10 cellular contexts compared by ENCODE assay signal in genomic region chr10:124701435-124701834, GRCh38. TPM values are rescaled to one million over a fixed set of nuclear protein-coding genes. Genes with fewer than 3 reads are reported as not detected.
DNase-seq lines count a peak whose midpoint lies in the region; ATAC-seq and TF ChIP-seq lines count a peak whose summit lies in the region.
"Had no signal": no experiment of that assay in that cellular context is flagged by ENCODE, and none has a peak within 500 bp of the region (broad histone marks: within the 10 kb centered on the region; RNA-seq: fewer than 3 reads in every experiment).

No MANE protein-coding gene starts in this region.

- H3K18ac ChIP-seq in trophoblast cell (ENCODE audit: low read length), result no peak overlapping the region

- H3K14ac ChIP-seq in trophoblast cell (ENCODE audit: low read length), result no peak overlapping the region

- WGBS in endodermal cell (ENCODE audit: insufficient coverage in 1 of 2, insufficient read length in 1 of 2), 2 experiments, result 87 to 94% methylated on average over 4 to 6 of the region's 6 CpGs
- WGBS in trophoblast cell (ENCODE audit: extremely low coverage, insufficient coverage, insufficient read length), result no CpG with 5 or more reads among the region's 6 CpGs

- H3K4me1 Mint-ChIP-seq in activated CD4-positive, alpha-beta T cell treated with anti-CD3 and anti-CD28 coated beads for 36 hours, result peaks cover 97% of the 10 kb centered on the region
- peaks cover 2% of the 10 kb centered on the region for H3K4me1 Mint-ChIP-seq in endodermal cell
- peaks cover 20% of the 10 kb centered on the region for H3K4me1 Mint-ChIP-seq in endothelial cell (ENCODE audit: unreplicated experiment)

- H3K4me3 Mint-ChIP-seq in activated CD4-positive, alpha-beta T cell treated with anti-CD3 and anti-CD28 coated beads for 36 hours, result no peak overlapping the region
- H3K4me3 Mint-ChIP-seq in endodermal cell, result no peak overlapping the region
- H3K4me3 Mint-ChIP-seq in endothelial cell (ENCODE audit: unreplicated experiment), result no peak overlapping the region

- TF ChIP-seq CTCF in endodermal cell (conservative IDR thresholded peaks at IDR 0.05) (no peak), mucosa of descending colon (IDR thresholded peaks at IDR 0.05) (no peak), tibial artery (IDR thresholded peaks at IDR 0.05) (no peak), endothelial cell (IDR thresholded peaks at IDR 0.05; ENCODE audit: unreplicated experiment) (no peak)

- no peak overlapping the region for H2BK120ac ChIP-seq in trophoblast cell (ENCODE audit: insufficient read depth, low read length, poor library complexity)

- no peak overlapping the region for H2AFZ ChIP-seq in trophoblast cell (ENCODE audit: insufficient read depth, low read length, poor library complexity)

- no peaks in the 10 kb centered on the region for H3K27me3 Mint-ChIP-seq in activated CD4-positive, alpha-beta T cell treated with anti-CD3 and anti-CD28 coated beads for 36 hours
- H3K27me3 Mint-ChIP-seq in endodermal cell (ENCODE audit: insufficient read depth) (no peaks in the 10 kb centered on the region), endothelial cell (ENCODE audit: unreplicated experiment) (peaks cover 6% of the 10 kb centered on the region)

- H3K27ac Mint-ChIP-seq in activated CD4-positive, alpha-beta T cell treated with anti-CD3 and anti-CD28 coated beads for 36 hours, result peak overlapping the region; percentile 93
- H3K27ac Mint-ChIP-seq in endodermal cell (peak overlapping the region; percentile 7), endothelial cell (ENCODE audit: unreplicated experiment) (no peak overlapping the region)

- no peaks in the 10 kb centered on the region for H3K4me1 ChIP-seq in endodermal cell (ENCODE audit: control insufficient read depth, insufficient read depth, low read length)
- H3K4me1 ChIP-seq in mucosa of descending colon (ENCODE audit: low read depth), result peaks cover 31% of the 10 kb centered on the region
- H3K4me1 ChIP-seq in tibial artery, result peaks cover 3 to 56% (median 49%) of the 10 kb centered on the region in 4 donors
- H3K4me1 ChIP-seq in trophoblast cell (ENCODE audit: control insufficient read depth in 1 of 2, insufficient read depth in 2 of 2, low read length in 2 of 2), result peaks cover 3 to 6% of the 10 kb centered on the region in 2 experiments

- H4K91ac ChIP-seq in trophoblast cell (ENCODE audit: low read depth, low read length), result no peak overlapping the region

- H3K27ac ChIP-seq in endodermal cell (ENCODE audit: low read depth, low read length), result no peak overlapping the region
- H3K27ac ChIP-seq in tibial artery, result peak overlapping the region; percentile 65 to 68
- no peak overlapping the region for H3K27ac ChIP-seq in trophoblast cell (ENCODE audit: low read depth, low read length)

- H3K4ac ChIP-seq in trophoblast cell (ENCODE audit: low read depth, low read length), result no peak overlapping the region

- no peak overlapping the region for H3K23ac ChIP-seq in trophoblast cell (ENCODE audit: low read length)

- intact Hi-C loops in activated CD4-positive, alpha-beta T cell treated with anti-CD3 and anti-CD28 coated beads for 36 hours (cut with DNase I, micrococcal nuclease), result no loop called here
- intact Hi-C loops in mucosa of descending colon (cut with DNase I, micrococcal nuclease) (no loop called here), tibial artery (cut with DNase I; ENCODE audit: low total_unique reads) (no loop called here)

- peaks cover 26% of the 10 kb centered on the region for H3K36me3 Mint-ChIP-seq in activated CD4-positive, alpha-beta T cell treated with anti-CD3 and anti-CD28 coated beads for 36 hours (ENCODE audit: low read depth)
- H3K36me3 Mint-ChIP-seq in endodermal cell (ENCODE audit: low read depth), result peaks cover 9% of the 10 kb centered on the region
- peaks cover 25% of the 10 kb centered on the region for H3K36me3 Mint-ChIP-seq in endothelial cell (ENCODE audit: low read depth, unreplicated experiment)

- no peak overlapping the region for H3K4me3 ChIP-seq in endodermal cell (ENCODE audit: low read length)
- H3K4me3 ChIP-seq in mucosa of descending colon, result no peak overlapping the region
- no peak overlapping the region for H3K4me3 ChIP-seq in tibial artery
- no peak overlapping the region for H3K4me3 ChIP-seq in trophoblast cell (ENCODE audit: low read depth, low read length)

- no peak overlapping the region for H2BK12ac ChIP-seq in trophoblast cell (ENCODE audit: low read length)

- no peak overlapping the region for H3K9ac ChIP-seq in endodermal cell (ENCODE audit: extremely low read depth, low read length, poor library complexity, severe bottlenecking)
- no peak overlapping the region for H3K9ac ChIP-seq in trophoblast cell (ENCODE audit: low read length)

- no peak overlapping the region for H4K8ac ChIP-seq in trophoblast cell (ENCODE audit: low read depth, low read length)

- DNase-seq in activated CD4-positive, alpha-beta T cell treated with anti-CD3 and anti-CD28 coated beads for 36 hours, result no peak
- DNase-seq in activated CD4-positive, alpha-beta T cell treated with anti-CD3 and anti-CD28 coated beads for 48 hours, result no peak
- DNase-seq in endodermal cell, result no peak
- DNase-seq in mucosa of descending colon, result peak; percentile 67 to 80 (median 72)
- peak; percentile 92 to 93 for DNase-seq in tibial artery
- no peak for DNase-seq in trophoblast cell
- DNase-seq in endothelial cell (ENCODE audit: low spot score), result no peak
- DNase-seq: ACHN, NCI-H446 treated with DMSO at 0.1 percent for 48 hours had no signal

- no peak overlapping the region for H3K4me2 ChIP-seq in trophoblast cell (ENCODE audit: low read length)

- CTCF ChIA-PET in activated CD4-positive, alpha-beta T cell treated with anti-CD3 and anti-CD28 coated beads for 36 hours (lab: Charles Lee), result interaction anchor here (0.7 to 2.4 kb wide), 9 partner anchors 9 to 52 kb away, joined by 3 to 24 read pairs (median 4); no protein-coding TSS in a partner anchor

- no peak overlapping the region for H2AK5ac ChIP-seq in trophoblast cell (ENCODE audit: low read length)

- H2BK5ac ChIP-seq in trophoblast cell (ENCODE audit: low read depth, low read length, poor library complexity), result no peak overlapping the region

- H3K79me2 ChIP-seq in trophoblast cell (ENCODE audit: control insufficient read depth, insufficient read depth, low read length, poor library complexity), result no peaks in the 10 kb centered on the region

- POLR2A ChIA-PET in activated CD4-positive, alpha-beta T cell treated with anti-CD3 and anti-CD28 coated beads for 36 hours (lab: Charles Lee), result interaction anchor here (0.9 to 2.8 kb wide), 4 partner anchors 8 to 21 kb away, joined by 3 to 20 read pairs (median 8); no protein-coding TSS in a partner anchor

- no peaks in the 10 kb centered on the region for H3K9me3 Mint-ChIP-seq in activated CD4-positive, alpha-beta T cell treated with anti-CD3 and anti-CD28 coated beads for 36 hours (ENCODE audit: low read depth)
- H3K9me3 Mint-ChIP-seq in endodermal cell (no peaks in the 10 kb centered on the region), endothelial cell (ENCODE audit: unreplicated experiment) (no peaks in the 10 kb centered on the region)

- H3K9me3 ChIP-seq in endodermal cell (ENCODE audit: control insufficient read depth, low read length), result no peaks in the 10 kb centered on the region
- H3K9me3 ChIP-seq in mucosa of descending colon, result no peaks in the 10 kb centered on the region
- H3K9me3 ChIP-seq in tibial artery, result no peaks in the 10 kb centered on the region
- H3K9me3 ChIP-seq in trophoblast cell (ENCODE audit: insufficient read depth, low read depth, low read length), result no peaks in the 10 kb centered on the region

- no peak for ATAC-seq in activated CD4-positive, alpha-beta T cell treated with anti-CD3 and anti-CD28 coated beads for 36 hours
- ATAC-seq in mucosa of descending colon, result peak; percentile 33
- no peak for ATAC-seq in HG03520 (IDR thresholded peaks at IDR 0.05; ENCODE audit: unreplicated experiment)

- no peak overlapping the region for H4K12ac ChIP-seq in trophoblast cell (ENCODE audit: low read depth, low read length)

- H3K27me3 ChIP-seq in endodermal cell (ENCODE audit: control insufficient read depth, insufficient read depth, low read length, poor library complexity, severe bottlenecking) (no peaks in the 10 kb centered on the region), tibial artery (no peaks in the 10 kb centered on the region), trophoblast cell (ENCODE audit: insufficient read depth, low read length) (no peaks in the 10 kb centered on the region)

- H3K36me3 ChIP-seq in endodermal cell (ENCODE audit: control insufficient read depth, insufficient read depth, low read length), result peaks cover 12% of the 10 kb centered on the region
- H3K36me3 ChIP-seq in mucosa of descending colon (ENCODE audit: low read depth), result no peaks in the 10 kb centered on the region
- H3K36me3 ChIP-seq in tibial artery, result peaks cover 0 to 16% (median 0%) of the 10 kb centered on the region in 3 donors
- H3K36me3 ChIP-seq in trophoblast cell (ENCODE audit: control insufficient read depth in 1 of 2, insufficient read depth in 2 of 2, low read length in 2 of 2), result peaks cover 15 to 33% of the 10 kb centered on the region in 2 experiments

- H3K79me1 ChIP-seq in trophoblast cell (ENCODE audit: low read length), result no peaks in the 10 kb centered on the region

RNA-seq across cellular contexts. Expression of gene FAM53B, which starts 42.7 kb away (rescaled TPM):
- 10 to 100 TPM; 13.3 to 13.9 TPM for total RNA-seq in activated CD4-positive, alpha-beta T cell treated with anti-CD3 and anti-CD28 coated beads for 36 hours
- 10 to 100 TPM; 19.3 to 22.6 TPM for total RNA-seq in endodermal cell
- polyA plus RNA-seq in endodermal cell (2013, experiment 1 of 2), result 21.4 TPM
- polyA plus RNA-seq in endodermal cell (2013, experiment 2 of 2), result 20.2 TPM
- 10 to 100 TPM; 37.2 to 48.0 (median 44.2) TPM for total RNA-seq in mucosa of descending colon
- 5.8 and 6.2 TPM in 2 replicates for polyA plus RNA-seq in trophoblast cell (2013)
- total RNA-seq in endothelial cell (ENCODE audit: unreplicated experiment), result 21.0 TPM

Comparison
In these comparisons a context has a peak if more than half of its experiments do, and no peak if none do; other contexts are left out.
1. DNase-seq: peak in mucosa of descending colon (3 of 3) and tibial artery (2 of 2); none in activated CD4-positive, alpha-beta T cell treated with anti-CD3 and anti-CD28 coated beads for 36 hours (single experiment), activated CD4-positive, alpha-beta T cell treated with anti-CD3 and anti-CD28 coated beads for 48 hours (single experiment), endodermal cell (single experiment), trophoblast cell (0 of 2) and endothelial cell (single experiment).
2. H3K27ac ChIP-seq: peak in tibial artery (2 of 2); none in endodermal cell (single experiment) and trophoblast cell (single experiment).